Comparison of ENCODE assay signal across 19 cellular contexts in the genomic region with DNA sequence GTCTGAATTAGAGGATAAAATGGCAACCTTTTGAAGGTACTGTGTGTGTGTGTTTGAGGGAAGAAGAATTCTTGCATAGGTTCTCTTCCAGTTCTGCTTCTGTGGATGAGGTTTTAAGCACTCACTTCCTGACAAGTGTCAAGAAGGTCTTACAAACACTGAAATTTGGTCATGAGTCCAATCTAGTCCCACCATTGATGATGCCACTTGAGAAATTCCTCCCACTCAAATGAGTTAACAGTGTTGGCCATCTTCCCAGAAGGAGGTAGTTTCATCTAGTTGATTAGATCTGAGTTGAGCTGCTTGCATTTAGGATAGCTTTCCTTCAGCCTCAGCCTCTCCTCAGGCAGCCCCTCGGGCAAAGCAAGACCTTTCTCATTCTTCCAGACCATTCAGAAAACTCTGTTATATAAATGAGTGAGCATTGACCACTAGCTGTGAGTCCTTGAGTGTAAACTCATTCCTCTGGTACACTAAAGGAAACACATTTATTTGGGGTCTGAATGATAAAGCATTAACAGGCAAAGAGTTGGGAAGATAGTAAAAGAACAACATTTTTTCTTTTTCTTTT.
DNase-seq lines count a peak whose midpoint lies in the region; ATAC-seq, FAIRE-seq and TF ChIP-seq lines count a peak whose summit lies in the region.
"Had no signal": no experiment of that assay in that cellular context is flagged by ENCODE, and none has a peak within 500 bp of the region (broad histone marks: within the 10 kb centered on the region; RNA-seq: fewer than 3 reads in every experiment).

No MANE protein-coding gene starts in this region.

- TF ChIP-seq CTCF in AG10803 (conservative IDR thresholded peaks at IDR 0.05; ENCODE audit: low read length) (no peak), fibroblast of villous mesenchyme (IDR thresholded peaks at IDR 0.05; ENCODE audit: insufficient read depth, low read depth, low read length) (no peak)

- H3K4me3 ChIP-seq in AG10803 (ENCODE audit: low read length): no peak overlapping the region
- H3K4me3 ChIP-seq in adipocyte (ENCODE audit: low read length): no peak overlapping the region
- H3K4me3 ChIP-seq in fibroblast of villous mesenchyme (ENCODE audit: low read depth, low read length): no peak overlapping the region
- H3K4me3 ChIP-seq: ovary, smooth muscle cell had no signal

- ATAC-seq in HG02623 (IDR thresholded peaks at IDR 0.05; ENCODE audit: unreplicated experiment): no peak
- ATAC-seq: stimulated activated naive B cell treated with anti-CD40 and anti-IgM and Interleukin-4, amounts not matched to agents 10 μg/mL and 1 μg/mL and 100 μg/mL, for 72 hours had no signal

- FAIRE-seq in GM19239 (lab: Jason Lieb, UNC): no peak
- FAIRE-seq: D721Med had no signal

- no peak overlapping the region for H3K9ac ChIP-seq in adipocyte (ENCODE audit: low read length)

- no peaks in the 10 kb centered on the region for H3K27me3 ChIP-seq in adipocyte (replicated peaks; ENCODE audit: control insufficient read depth, insufficient read depth, low read length)
- H3K27me3 ChIP-seq: ovary had no signal

- no peaks in the 10 kb centered on the region for H3K36me3 ChIP-seq in adipocyte (ENCODE audit: control insufficient read depth, insufficient read depth, low read length, severe bottlenecking)
- H3K36me3 ChIP-seq: ovary had no signal

- peaks cover 33% of the 10 kb centered on the region for H3K4me1 ChIP-seq in adipocyte (ENCODE audit: control insufficient read depth, insufficient read depth, low read length)

- peak; percentile 38 for DNase-seq in AG10803 (ENCODE audit: low read depth)
- peak; percentile 60 for DNase-seq in HS-5 (ENCODE audit: low read depth)
- peak; percentile 61 for DNase-seq in adipocyte (ENCODE audit: low read depth)
- peak; percentile 38 for DNase-seq in fibroblast of villous mesenchyme (ENCODE audit: low read depth)
- no peak for DNase-seq in DMS53 (lab: John Stamatoyannopoulos, UW)
- no peak for DNase-seq in OCI-M2 (lab: John Stamatoyannopoulos, UW; ENCODE audit: unreplicated experiment)
- DNase-seq in GM19239 (ENCODE audit: insufficient read length, low spot score): no peak
- DNase-seq: activated CD4-positive, CD25-positive, alpha-beta regulatory T cell; activated CD8-positive, alpha-beta memory T cell treated with anti-CD3 and anti-CD28 coated beads, Interleukin-2, amount 50 U/mL, for 4 hours; activated naive CD4-positive, alpha-beta T cell treated with anti-CD3 and anti-CD28 coated beads, Interleukin-2, amount 10 ng/mL, durations not matched to agents 7 days and 5 days; AML-193; GOT3; head of caudate nucleus; NCI-H226; ovary; stimulated activated naive B cell treated with anti-CD40 and anti-IgM and Interleukin-4, amounts not matched to agents 10 μg/mL and 1 μg/mL and 100 μg/mL, for 72 hours had no signal

- H3K9me3 ChIP-seq in adipocyte (ENCODE audit: control insufficient read depth, low read length): no peaks in the 10 kb centered on the region
- H3K9me3 ChIP-seq: ovary had no signal

Comparison
In these comparisons a context has a peak if more than half of its experiments do, and no peak if none do; other contexts are left out.
1. DNase-seq: peak in AG10803 (single experiment), HS-5 (single experiment), adipocyte (single experiment) and fibroblast of villous mesenchyme (single experiment); none in DMS53 (single experiment), OCI-M2 (single experiment) and GM19239 (single experiment).